In genomic region chr9:106753155-106753671, GRCh38 we compare ENCODE assay signal across 12 cellular contexts.
DNase-seq lines count a peak whose midpoint lies in the region; ATAC-seq, FAIRE-seq and TF ChIP-seq lines count a peak whose summit lies in the region.
"Had no signal": no experiment of that assay in that cellular context is flagged by ENCODE, and none has a peak within 500 bp of the region (broad histone marks: within the 10 kb centered on the region; RNA-seq: fewer than 3 reads in every experiment).

No MANE protein-coding gene starts in this region.

- POLR2A ChIA-PET in CD4-positive, alpha-beta memory T cell (lab: Charles Lee; ENCODE audit: partially characterized antibody), result no interaction called here

- no peak overlapping the region for H3K27ac ChIP-seq in mammary epithelial cell (ENCODE audit: insufficient read depth, low read depth, low read length)
- no peak overlapping the region for H3K27ac ChIP-seq in CD4-positive, alpha-beta memory T cell (ENCODE audit: low read depth, low read length)

- ATAC-seq in GM21423 (IDR thresholded peaks at IDR 0.05; ENCODE audit: unreplicated experiment) (peak; percentile 96), HG03280 (IDR thresholded peaks at IDR 0.05; ENCODE audit: unreplicated experiment) (peak; percentile 74)

- CTCF ChIA-PET in mammary epithelial cell (lab: Charles Lee; ENCODE audit: low non-redundant PET), result no interaction called here
- CTCF ChIA-PET in CD4-positive, alpha-beta memory T cell (lab: Charles Lee; ENCODE audit: partially characterized antibody), result no interaction called here

- H4K20me1 ChIP-seq in mammary epithelial cell (ENCODE audit: insufficient read depth, low read length), result no peaks in the 10 kb centered on the region

- H3K4me3 ChIP-seq in mammary epithelial cell (replicated peaks in 1 of 3; ENCODE audit: insufficient read depth in 1 of 3, low read depth in 2 of 3, low read length in 3 of 3), result no peak overlapping the region
- H3K4me3 ChIP-seq in CD4-positive, alpha-beta memory T cell (ENCODE audit: low read length in 2 of 2), result no peak overlapping the region

- dilution Hi-C loops in mammary epithelial cell (cut with HindIII; ENCODE audit: low sequenced_read_pairs), result no loop called here

- in situ Hi-C loops in mammary epithelial cell (cut with MboI; ENCODE audit: low sequenced_read_pairs in 2 of 2), result no loop called here

- H2AFZ ChIP-seq in mammary epithelial cell (ENCODE audit: low read depth, low read length), result no peak overlapping the region

- WGBS in mammary epithelial cell (ENCODE audit: low coverage, missing lambda C conversion rate), result 68% methylated on average over 4 of the region's 4 CpGs

- TF ChIP-seq CTCF in osteocyte (IDR thresholded peaks at IDR 0.05) (no peak), mammary epithelial cell (conservative IDR thresholded peaks at IDR 0.05 in 1 of 2, IDR thresholded peaks at IDR 0.05 in 1 of 2; ENCODE audit: extremely low read depth in 1 of 2, insufficient read depth in 1 of 2, low read depth in 1 of 2, low read length in 2 of 2) (no peak)

- H3K4me1 Mint-ChIP-seq in osteocyte (ENCODE audit: unreplicated experiment), result peaks cover 10% of the 10 kb centered on the region
- no peaks in the 10 kb centered on the region for H3K4me1 Mint-ChIP-seq in CD4-positive, alpha-beta memory T cell

- H3K4me1 ChIP-seq in mammary epithelial cell (ENCODE audit: insufficient read depth, low read length), result no peaks in the 10 kb centered on the region
- no peaks in the 10 kb centered on the region for H3K4me1 ChIP-seq in CD4-positive, alpha-beta memory T cell (ENCODE audit: insufficient read depth, low read length)

- no peaks in the 10 kb centered on the region for H3K9me3 Mint-ChIP-seq in osteocyte (ENCODE audit: unreplicated experiment)
- H3K9me3 Mint-ChIP-seq in CD4-positive, alpha-beta memory T cell, result peaks cover 0 to 7% (median 2%) of the 10 kb centered on the region in 8 donors

- DNase-seq in GM12892 (ENCODE audit: insufficient read length) (peak; percentile 16), dermis blood vessel endothelial cell (peak; percentile 2), osteocyte (ENCODE audit: extremely low spot score, unreplicated experiment) (no peak), mammary epithelial cell (no peak), amniotic stem cell (lab: John Stamatoyannopoulos, UW) (no peak)
- DNase-seq in CD4-positive, alpha-beta memory T cell, result no peak
- DNase-seq: activated CD4-positive, alpha-beta memory T cell treated with anti-CD3 and anti-CD28 coated beads for 36 hours; effector memory CD4-positive, alpha-beta T cell; NCI-H1930 had no signal

- TF ChIP-seq POLR2A in GM12892 (IDR thresholded peaks at IDR 0.05; ENCODE audit: low read depth, low read length), result no peak

- no peaks in the 10 kb centered on the region for H3K9me3 ChIP-seq in mammary epithelial cell (replicated peaks; ENCODE audit: insufficient read depth, low read length)
- no peaks in the 10 kb centered on the region for H3K9me3 ChIP-seq in CD4-positive, alpha-beta memory T cell (ENCODE audit: control insufficient read depth in 1 of 2, low read length in 2 of 2)

- H3K36me3 Mint-ChIP-seq in osteocyte (ENCODE audit: unreplicated experiment), result no peaks in the 10 kb centered on the region
- H3K36me3 Mint-ChIP-seq in CD4-positive, alpha-beta memory T cell, result no peaks in the 10 kb centered on the region
- H3K36me3 Mint-ChIP-seq: activated CD4-positive, alpha-beta memory T cell treated with anti-CD3 and anti-CD28 coated beads for 36 hours; natural killer cell treated with Interleukin-12 subunit alpha and Interleukin-12 subunit beta and Interleukin-15 and Interleukin-18, amount 100 ng/mL, for 72 hours had no signal

- no peak overlapping the region for H3K9ac ChIP-seq in mammary epithelial cell (ENCODE audit: insufficient read depth, low read length)

- H3K27ac Mint-ChIP-seq in osteocyte (ENCODE audit: unreplicated experiment), result no peak overlapping the region
- H3K27ac Mint-ChIP-seq in CD4-positive, alpha-beta memory T cell, result no peak overlapping the region
- H3K27ac Mint-ChIP-seq: activated CD4-positive, alpha-beta memory T cell treated with anti-CD3 and anti-CD28 coated beads for 36 hours had no signal

- H3K36me3 ChIP-seq in mammary epithelial cell (ENCODE audit: insufficient read depth, low read length), result no peaks in the 10 kb centered on the region
- H3K36me3 ChIP-seq in CD4-positive, alpha-beta memory T cell (ENCODE audit: insufficient read depth, low read length), result no peaks in the 10 kb centered on the region

- no TSS peak for BruUV-seq in mammary epithelial cell (replicated peaks; lab: Mats Ljungman, UMichigan)

- intact Hi-C loops in mammary epithelial cell (cut with micrococcal nuclease), result no loop called here
- intact Hi-C loops in CD4-positive, alpha-beta memory T cell (cut with micrococcal nuclease), result no loop called here

- no peak overlapping the region for H3K4me3 Mint-ChIP-seq in osteocyte (ENCODE audit: unreplicated experiment)
- no peak overlapping the region for H3K4me3 Mint-ChIP-seq in CD4-positive, alpha-beta memory T cell
- H3K4me3 Mint-ChIP-seq: activated CD4-positive, alpha-beta memory T cell treated with anti-CD3 and anti-CD28 coated beads for 36 hours; natural killer cell treated with Interleukin-12 subunit alpha and Interleukin-12 subunit beta and Interleukin-15 and Interleukin-18, amount 100 ng/mL, for 72 hours had no signal

- H3K27me3 Mint-ChIP-seq in osteocyte (ENCODE audit: unreplicated experiment), result no peaks in the 10 kb centered on the region
- H3K27me3 Mint-ChIP-seq in CD4-positive, alpha-beta memory T cell, result no peaks in the 10 kb centered on the region
- H3K27me3 Mint-ChIP-seq: activated CD4-positive, alpha-beta memory T cell treated with anti-CD3 and anti-CD28 coated beads for 36 hours had no signal

- no peaks in the 10 kb centered on the region for H3K79me2 ChIP-seq in mammary epithelial cell (ENCODE audit: insufficient read depth, low read length)

- peak; percentile 98 for FAIRE-seq in GM12892 (lab: Jason Lieb, UNC)

- no peak overlapping the region for H3K4me2 ChIP-seq in mammary epithelial cell (ENCODE audit: insufficient read depth, low read depth, low read length)

- no peaks in the 10 kb centered on the region for H3K27me3 ChIP-seq in mammary epithelial cell (ENCODE audit: insufficient read depth, low read length)
- no peaks in the 10 kb centered on the region for H3K27me3 ChIP-seq in CD4-positive, alpha-beta memory T cell (ENCODE audit: insufficient read depth, low read length)

Comparison
In these comparisons a context has a peak if more than half of its experiments do, and no peak if none do; other contexts are left out.
1. DNase-seq: peak in GM12892 (single experiment) and dermis blood vessel endothelial cell (single experiment); none in osteocyte (single experiment), mammary epithelial cell (single experiment), amniotic stem cell (single experiment) and CD4-positive, alpha-beta memory T cell (0 of 5).